Comparison of ENCODE assay signal across 8 cellular contexts in genomic region chr22:31829505-31829904, GRCh38.
DNase-seq lines count a peak whose midpoint lies in the region; ATAC-seq and TF ChIP-seq lines count a peak whose summit lies in the region.

No MANE protein-coding gene starts in this region.

- no peaks in the 10 kb centered on the region for H3K27me3 Mint-ChIP-seq in stimulated activated memory B cell treated with anti-CD40 and anti-IgM and Interleukin-4, amounts not matched to agents 10 μg/mL and 1 μg/mL and 100 μg/mL, for 72 hours
- H3K27me3 Mint-ChIP-seq in immature natural killer cell (ENCODE audit: low read depth in 3 of 3) = no peaks in the 10 kb centered on the region

- H3K4me1 ChIP-seq in Karpas-422 (ENCODE audit: low read length) = peaks cover 18% of the 10 kb centered on the region

- TF ChIP-seq CTCF in BJ (IDR thresholded peaks at IDR 0.05; ENCODE audit: insufficient read depth, low read depth, low read length) = no peak

- CTCF ChIA-PET in BJ (lab: Yijun Ruan, JAX) = no interaction called here

- peaks cover 60% of the 10 kb centered on the region for H3K36me3 Mint-ChIP-seq in stimulated activated memory B cell treated with anti-CD40 and anti-IgM and Interleukin-4, amounts not matched to agents 10 μg/mL and 1 μg/mL and 100 μg/mL, for 72 hours
- peaks cover 24 to 51% (median 27%) of the 10 kb centered on the region in 3 donors for H3K36me3 Mint-ChIP-seq in immature natural killer cell

- POLR2A ChIA-PET in BJ (lab: Charles Lee) = no interaction called here

- no peak overlapping the region for H3K9ac ChIP-seq in Karpas-422 (ENCODE audit: low read length)

- H3K36me3 ChIP-seq in BJ (ENCODE audit: control insufficient read depth, insufficient read depth, low read length) = peaks cover 4% of the 10 kb centered on the region
- peaks cover 34% of the 10 kb centered on the region for H3K36me3 ChIP-seq in Karpas-422 (ENCODE audit: insufficient read depth, low read length)

- peaks cover 3% of the 10 kb centered on the region; the same call in 1 of the 2 replicates for H3K79me2 ChIP-seq in Karpas-422 (ENCODE audit: low read length)

- H3K4me3 ChIP-seq in BJ (ENCODE audit: low read depth, low read length) = no peak overlapping the region
- no peak overlapping the region for H3K4me3 ChIP-seq in Karpas-422 (ENCODE audit: low read length)

- peaks cover 33% of the 10 kb centered on the region for H3K4me1 Mint-ChIP-seq in stimulated activated memory B cell treated with anti-CD40 and anti-IgM and Interleukin-4, amounts not matched to agents 10 μg/mL and 1 μg/mL and 100 μg/mL, for 72 hours
- H3K4me1 Mint-ChIP-seq in immature natural killer cell = no peaks in the 10 kb centered on the region

- H3K9me3 Mint-ChIP-seq in stimulated activated memory B cell treated with anti-CD40 and anti-IgM and Interleukin-4, amounts not matched to agents 10 μg/mL and 1 μg/mL and 100 μg/mL, for 72 hours = no peaks in the 10 kb centered on the region
- H3K9me3 Mint-ChIP-seq in immature natural killer cell = no peaks in the 10 kb centered on the region

- DNase-seq in BJ (ENCODE audit: low read depth) = peak; percentile 79
- no peak for DNase-seq in Karpas-422
- DNase-seq in activated CD8-positive, alpha-beta memory T cell treated with anti-CD3 and anti-CD28 coated beads, Interleukin-2, amount 50 U/mL, for 4 hours = peak; percentile 16
- peak; percentile 97 for DNase-seq in iris pigment epithelial cell (ENCODE audit: low read depth)
- no peak for DNase-seq in mucosa of gallbladder (ENCODE audit: low spot score)
- DNase-seq in immature natural killer cell = no peak

- H4K20me1 ChIP-seq in Karpas-422 (ENCODE audit: insufficient read depth, low read depth, low read length) = no peaks in the 10 kb centered on the region

- peak overlapping the region; percentile 34 for H3K27ac ChIP-seq in Karpas-422 (ENCODE audit: low read length)

- H3K9me3 ChIP-seq in Karpas-422 (ENCODE audit: low read length) = no peaks in the 10 kb centered on the region

- no peak overlapping the region for H2AFZ ChIP-seq in Karpas-422 (ENCODE audit: low read length)

- no peak overlapping the region for H3K4me3 Mint-ChIP-seq in stimulated activated memory B cell treated with anti-CD40 and anti-IgM and Interleukin-4, amounts not matched to agents 10 μg/mL and 1 μg/mL and 100 μg/mL, for 72 hours
- no peak overlapping the region for H3K4me3 Mint-ChIP-seq in immature natural killer cell

- H3K4me2 ChIP-seq in Karpas-422 (ENCODE audit: low read depth, low read length, poor library complexity, severe bottlenecking) = no peak overlapping the region

- H3K27ac Mint-ChIP-seq in stimulated activated memory B cell treated with anti-CD40 and anti-IgM and Interleukin-4, amounts not matched to agents 10 μg/mL and 1 μg/mL and 100 μg/mL, for 72 hours = peak overlapping the region; percentile 62
- peak overlapping the region in 1 of 6 donors; percentile 11 for H3K27ac Mint-ChIP-seq in immature natural killer cell

- no peaks in the 10 kb centered on the region for H3K27me3 ChIP-seq in BJ (ENCODE audit: control insufficient read depth, insufficient read depth, low read length)
- H3K27me3 ChIP-seq in Karpas-422 (ENCODE audit: low read length) = no peaks in the 10 kb centered on the region

- no peaks in the 10 kb centered on the region for H3K9me2 ChIP-seq in Karpas-422 (replicated peaks; ENCODE audit: insufficient read depth, low read length)

- peak; percentile 77 for ATAC-seq in stimulated activated memory B cell treated with anti-CD40 and anti-IgM and Interleukin-4, amounts not matched to agents 10 μg/mL and 1 μg/mL and 100 μg/mL, for 72 hours
- no peak for ATAC-seq in HG02840 (IDR thresholded peaks at IDR 0.05; ENCODE audit: low FRiP score, unreplicated experiment)

Comparison
In these comparisons a context has a peak if more than half of its experiments do, and no peak if none do; other contexts are left out.
1. DNase-seq: peak in BJ (single experiment), activated CD8-positive, alpha-beta memory T cell treated with anti-CD3 and anti-CD28 coated beads, Interleukin-2, amount 50 U/mL, for 4 hours (single experiment) and iris pigment epithelial cell (single experiment); none in Karpas-422 (single experiment), mucosa of gallbladder (single experiment) and immature natural killer cell (0 of 3).